31 cellular contexts compared by ENCODE assay signal in genomic region chr18:78739115-78739514, GRCh38.
"Had no signal": no experiment of that assay in that cellular context is flagged by ENCODE, and none has a peak within 500 bp of the region (broad histone marks: within the 10 kb centered on the region; RNA-seq: fewer than 3 reads in every experiment).

No MANE protein-coding gene starts in this region.

- ATAC-seq: activated CD4-positive, CD25-positive, alpha-beta regulatory T cell treated with anti-CD3 and anti-CD28 coated beads, Interleukin-2, amount 50 U/mL, for 24 hours; gastroesophageal sphincter; left colon; stimulated activated naive B cell treated with anti-CD40 and anti-IgM and Interleukin-4, amounts not matched to agents 10 μg/mL and 1 μg/mL and 100 μg/mL, for 72 hours had no signal

- H2AFZ ChIP-seq: neural progenitor cell had no signal

- DNase-seq: activated CD4-positive, alpha-beta memory T cell treated with anti-CD3 and anti-CD28 coated beads, Interleukin-2, amount 10 ng/mL, durations not matched to agents 7 days and 5 days; activated CD4-positive, alpha-beta T cell treated with anti-CD3 and anti-CD28 coated beads for 48 hours; activated naive CD4-positive, alpha-beta T cell treated with Interleukin-2 at 50 U/mL for 16 hours; activated T-cell treated with anti-CD3 and anti-CD28 coated beads, Interleukin-2, amount 50 U/mL, for 48 hours; anterior cingulate cortex; cerebellar nuclear complex; effector memory CD4-positive, alpha-beta T cell; erythroblast; hippocampal formation; immature natural killer cell; kidney; left colon; natural killer cell; sigmoid colon; small intestine; stimulated activated CD4-positive, alpha-beta T cell treated with anti-CD3 and anti-CD28 coated beads, Interleukin-2, amount 100 ng/mL, for 24 hours; stimulated activated naive B cell treated with anti-CD40 and anti-IgM and Interleukin-4, amounts not matched to agents 10 μg/mL and 1 μg/mL and 100 μg/mL, for 72 hours; SW 1271; T-helper 9 cell; testis; transverse colon had no signal

- H3K27me3 Mint-ChIP-seq: activated CD4-positive, alpha-beta memory T cell treated with anti-CD3 and anti-CD28 coated beads, Interleukin-2, amount 10 ng/mL, durations not matched to agents 7 days and 5 days; stimulated activated naive B cell treated with anti-CD40 and anti-IgM and Interleukin-4, amounts not matched to agents 10 μg/mL and 1 μg/mL and 100 μg/mL, for 72 hours had no signal

- H3K4me3 Mint-ChIP-seq: activated CD4-positive, alpha-beta memory T cell treated with anti-CD3 and anti-CD28 coated beads, Interleukin-2, amount 10 ng/mL, durations not matched to agents 7 days and 5 days; activated naive CD8-positive, alpha-beta T cell; immature natural killer cell; memory B cell; natural killer cell; neural progenitor cell; stimulated activated naive B cell treated with anti-CD40 and anti-IgM and Interleukin-4, amounts not matched to agents 10 μg/mL and 1 μg/mL and 100 μg/mL, for 72 hours; T-helper 1 cell treated with Interleukin-12 subunit alpha and Interleukin-12 subunit beta and Interleukin-4 antibody, amounts not matched to agents 30 μg/mL and 1 μg/mL, for 36 hours had no signal

- H3K4me1 ChIP-seq: colonic mucosa, gastroesophageal sphincter, neural progenitor cell, sigmoid colon, testis, transverse colon had no signal

- H3K9me3 Mint-ChIP-seq: immature natural killer cell, memory B cell, neural progenitor cell had no signal

- H3K27ac Mint-ChIP-seq: activated CD4-positive, alpha-beta memory T cell treated with anti-CD3 and anti-CD28 coated beads, Interleukin-2, amount 10 ng/mL, durations not matched to agents 7 days and 5 days; activated naive CD8-positive, alpha-beta T cell; activated T-helper 2 cell treated with anti-CD3 and anti-CD28 coated beads, Interferon-gamma antibody, Interleukin-2, Interleukin-4, amounts not matched to agents 10 μg/mL and 5 μg/mL and 100 μg/mL, durations not matched to agents 14 hours and 24 hours and 36 hours; immature natural killer cell; memory B cell; stimulated activated naive B cell treated with anti-CD40 and anti-IgM and Interleukin-4, amounts not matched to agents 10 μg/mL and 1 μg/mL and 100 μg/mL, for 72 hours; T-helper 1 cell treated with Interleukin-12 subunit alpha and Interleukin-12 subunit beta and Interleukin-4 antibody, amounts not matched to agents 30 μg/mL and 1 μg/mL, for 36 hours had no signal

- H3K4me2 ChIP-seq: neural progenitor cell had no signal

- H3K4me1 Mint-ChIP-seq: activated CD4-positive, alpha-beta memory T cell treated with anti-CD3 and anti-CD28 coated beads, Interleukin-2, amount 10 ng/mL, durations not matched to agents 7 days and 5 days; memory B cell; natural killer cell; stimulated activated naive B cell treated with anti-CD40 and anti-IgM and Interleukin-4, amounts not matched to agents 10 μg/mL and 1 μg/mL and 100 μg/mL, for 72 hours had no signal

- H3K9ac ChIP-seq: neural progenitor cell had no signal

- H3K36me3 ChIP-seq: colonic mucosa, gastroesophageal sphincter, neural progenitor cell, sigmoid colon, transverse colon had no signal

- H3K4me3 ChIP-seq: colonic mucosa, dorsolateral prefrontal cortex, gastroesophageal sphincter, neural progenitor cell, sigmoid colon, SK-N-MC, testis, transverse colon had no signal

- H3K27ac ChIP-seq: colonic mucosa, dorsolateral prefrontal cortex, gastroesophageal sphincter, neural progenitor cell, sigmoid colon, SK-N-MC, testis, transverse colon had no signal

- H3K36me3 Mint-ChIP-seq: activated naive CD8-positive, alpha-beta T cell; immature natural killer cell; memory B cell; natural killer cell; neural progenitor cell; stimulated activated naive B cell treated with anti-CD40 and anti-IgM and Interleukin-4, amounts not matched to agents 10 μg/mL and 1 μg/mL and 100 μg/mL, for 72 hours had no signal

- H3K27me3 ChIP-seq: colonic mucosa, neural progenitor cell, sigmoid colon, testis, transverse colon had no signal

- H3K9me3 ChIP-seq: colonic mucosa, gastroesophageal sphincter, sigmoid colon, testis, transverse colon had no signal
